Comparison of ENCODE assay signal across 9 cellular contexts in the genomic region with DNA sequence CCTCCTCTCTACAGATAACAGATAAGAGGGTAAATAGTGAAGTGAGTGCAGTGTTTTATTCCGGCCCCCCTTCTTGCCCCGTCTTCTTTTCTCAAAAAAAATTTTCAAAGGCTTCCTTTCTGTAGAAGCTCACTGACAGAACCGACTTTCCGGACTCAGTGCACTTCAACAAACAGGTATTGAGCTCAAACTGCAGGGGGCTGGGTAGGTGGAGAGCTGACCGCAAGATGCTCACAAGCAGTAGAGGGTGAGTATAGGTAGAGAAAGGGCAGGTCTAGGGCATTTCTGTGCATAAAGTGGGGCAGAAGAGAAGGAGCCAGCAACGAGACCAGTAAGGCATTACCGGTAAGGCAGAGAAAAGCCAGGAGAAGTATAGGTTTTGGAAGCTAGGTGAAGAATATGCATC.
DNase-seq lines count a peak whose midpoint lies in the region; ATAC-seq and TF ChIP-seq lines count a peak whose summit lies in the region.
"Had no signal": no experiment of that assay in that cellular context is flagged by ENCODE, and none has a peak within 500 bp of the region (broad histone marks: within the 10 kb centered on the region; RNA-seq: fewer than 3 reads in every experiment).

No MANE protein-coding gene starts in this region.

- H3K27me3 Mint-ChIP-seq in CD4-positive, alpha-beta memory T cell = no peaks in the 10 kb centered on the region
- no peaks in the 10 kb centered on the region for H3K27me3 Mint-ChIP-seq in naive thymus-derived CD4-positive, alpha-beta T cell
- peaks cover 7% of the 10 kb centered on the region for H3K27me3 Mint-ChIP-seq in endothelial cell (ENCODE audit: unreplicated experiment)

- H3K4me3 Mint-ChIP-seq in CD4-positive, alpha-beta memory T cell = peak overlapping the region; percentile 85 to 97 (median 92)
- H3K4me3 Mint-ChIP-seq in naive thymus-derived CD4-positive, alpha-beta T cell = peak overlapping the region; percentile 88 to 97 (median 93)
- H3K4me3 Mint-ChIP-seq in endothelial cell (ENCODE audit: unreplicated experiment) = no peak overlapping the region

- H3K36me3 Mint-ChIP-seq in CD4-positive, alpha-beta memory T cell = peaks cover 29 to 34% of the 10 kb centered on the region in 2 donors
- H3K36me3 Mint-ChIP-seq in naive thymus-derived CD4-positive, alpha-beta T cell = peaks cover 8 to 54% (median 35%) of the 10 kb centered on the region in 5 donors
- H3K36me3 Mint-ChIP-seq in endothelial cell (ENCODE audit: low read depth, unreplicated experiment) = peaks cover 29% of the 10 kb centered on the region

- peaks cover 84% of the 10 kb centered on the region for H3K4me1 ChIP-seq in CD4-positive, alpha-beta memory T cell (ENCODE audit: insufficient read depth, low read length)
- peaks cover 39 to 62% of the 10 kb centered on the region in 2 donors for H3K4me1 ChIP-seq in naive thymus-derived CD4-positive, alpha-beta T cell (ENCODE audit: control insufficient read depth in 2 of 2, insufficient read depth in 2 of 2, low read length in 2 of 2)
- H3K4me1 ChIP-seq: adrenal gland had no signal

- peaks cover 57 to 84% (median 69%) of the 10 kb centered on the region in 4 donors for H3K4me1 Mint-ChIP-seq in CD4-positive, alpha-beta memory T cell
- peaks cover 47 to 75% (median 68%) of the 10 kb centered on the region in 7 donors for H3K4me1 Mint-ChIP-seq in naive thymus-derived CD4-positive, alpha-beta T cell
- peaks cover 17% of the 10 kb centered on the region for H3K4me1 Mint-ChIP-seq in endothelial cell (ENCODE audit: unreplicated experiment)

- DNase-seq in CD4-positive, alpha-beta memory T cell = peak; percentile 83 to 94 (median 87)
- peak; percentile 70 for DNase-seq in activated CD8-positive, alpha-beta memory T cell treated with anti-CD3 and anti-CD28 coated beads, Interleukin-2, amount 50 U/mL, for 4 hours
- DNase-seq in naive thymus-derived CD4-positive, alpha-beta T cell = peak in 8 of 9 donors; percentile 41 to 91 (median 90)
- DNase-seq in NCI-H1436 (lab: John Stamatoyannopoulos, UW) (no peak), NCI-H524 treated with DMSO at 0.1 percent for 48 hours (lab: John Stamatoyannopoulos, UW) (no peak), SKM-1 (lab: John Stamatoyannopoulos, UW; ENCODE audit: unreplicated experiment) (no peak), endothelial cell (ENCODE audit: low spot score) (no peak)
- DNase-seq: adrenal gland had no signal

- intact Hi-C loops in CD4-positive, alpha-beta memory T cell (cut with micrococcal nuclease) = loop anchor here (1.0 to 5.0 kb wide), 8 partner anchors 14 to 1090 kb away; a partner anchor contains a TSS
- intact Hi-C loops in naive thymus-derived CD4-positive, alpha-beta T cell (cut with micrococcal nuclease) = loop anchor here (1.0 to 10.0 kb wide), 14 partner anchors 14 to 1090 kb away; a partner anchor contains a TSS

- CTCF ChIA-PET in CD4-positive, alpha-beta memory T cell (lab: Charles Lee; ENCODE audit: partially characterized antibody) = interaction anchor here (0.6 to 3.3 kb wide), 27 partner anchors 11 to 178 kb away, joined by 3 to 20 read pairs (median 4); a partner anchor contains a TSS
- CTCF ChIA-PET in naive thymus-derived CD4-positive, alpha-beta T cell (lab: Charles Lee) = interaction anchor here (0.7 to 1.8 kb wide), 14 partner anchors 11 to 413 kb away, joined by 3 to 13 read pairs (median 4); no protein-coding TSS in a partner anchor

- peak overlapping the region; percentile 10 to 58 for H3K4me3 ChIP-seq in CD4-positive, alpha-beta memory T cell (ENCODE audit: low read length in 2 of 2)
- peak overlapping the region; percentile 56 for H3K4me3 ChIP-seq in naive thymus-derived CD4-positive, alpha-beta T cell (ENCODE audit: low read length)
- H3K4me3 ChIP-seq: adrenal gland had no signal

- H3K27me3 ChIP-seq in CD4-positive, alpha-beta memory T cell (ENCODE audit: insufficient read depth, low read length) = no peaks in the 10 kb centered on the region
- H3K27me3 ChIP-seq in naive thymus-derived CD4-positive, alpha-beta T cell (ENCODE audit: control insufficient read depth in 2 of 2, insufficient read depth in 2 of 2, low read length in 2 of 2) = no peaks in the 10 kb centered on the region
- H3K27me3 ChIP-seq: adrenal gland had no signal

- H3K36me3 ChIP-seq in CD4-positive, alpha-beta memory T cell (ENCODE audit: insufficient read depth, low read length) = no peaks in the 10 kb centered on the region
- H3K36me3 ChIP-seq in naive thymus-derived CD4-positive, alpha-beta T cell (ENCODE audit: control insufficient read depth in 2 of 3, insufficient read depth in 3 of 3, low read length in 3 of 3) = peaks cover 0 to 4% (median 0%) of the 10 kb centered on the region in 3 experiments
- H3K36me3 ChIP-seq: adrenal gland had no signal

- H3K27ac ChIP-seq in CD4-positive, alpha-beta memory T cell (ENCODE audit: low read depth, low read length) = peak overlapping the region; percentile 48
- peak overlapping the region; percentile 78 for H3K27ac ChIP-seq in naive thymus-derived CD4-positive, alpha-beta T cell (ENCODE audit: low read depth, low read length)
- H3K27ac ChIP-seq: adrenal gland had no signal

- H3K9me3 ChIP-seq in CD4-positive, alpha-beta memory T cell (ENCODE audit: control insufficient read depth in 1 of 2, low read length in 2 of 2) = no peaks in the 10 kb centered on the region
- no peaks in the 10 kb centered on the region for H3K9me3 ChIP-seq in naive thymus-derived CD4-positive, alpha-beta T cell (ENCODE audit: control insufficient read depth in 2 of 3, low read length in 3 of 3)
- H3K9me3 ChIP-seq: adrenal gland had no signal

- peak overlapping the region; percentile 86 to 98 (median 94) for H3K27ac Mint-ChIP-seq in CD4-positive, alpha-beta memory T cell
- H3K27ac Mint-ChIP-seq in naive thymus-derived CD4-positive, alpha-beta T cell = peak overlapping the region; percentile 83 to 97 (median 96)
- no peak overlapping the region for H3K27ac Mint-ChIP-seq in endothelial cell (ENCODE audit: unreplicated experiment)

- no peak for TF ChIP-seq CTCF in endothelial cell (IDR thresholded peaks at IDR 0.05; ENCODE audit: unreplicated experiment)

- ATAC-seq in HG03025 (IDR thresholded peaks at IDR 0.05; ENCODE audit: low FRiP score, unreplicated experiment) = peak; percentile 27
- ATAC-seq in naive thymus-derived CD4-positive, alpha-beta T cell = peak; percentile 87

- POLR2A ChIA-PET in CD4-positive, alpha-beta memory T cell (lab: Charles Lee; ENCODE audit: partially characterized antibody) = interaction anchor here (0.7 to 9.8 kb wide), 35 partner anchors 8 to 1090 kb away, joined by 3 to 176 read pairs (median 5); a partner anchor contains a TSS
- POLR2A ChIA-PET in naive thymus-derived CD4-positive, alpha-beta T cell (lab: Charles Lee) = interaction anchor here (0.6 to 9.3 kb wide), 33 partner anchors 8 to 1090 kb away, joined by 3 to 226 read pairs (median 6); a partner anchor contains a TSS

- H3K9me3 Mint-ChIP-seq in CD4-positive, alpha-beta memory T cell = peaks cover 0 to 6% (median 0%) of the 10 kb centered on the region in 8 donors
- peaks cover 0 to 12% (median 5%) of the 10 kb centered on the region in 11 donors for H3K9me3 Mint-ChIP-seq in naive thymus-derived CD4-positive, alpha-beta T cell
- H3K9me3 Mint-ChIP-seq in endothelial cell (ENCODE audit: unreplicated experiment) = no peaks in the 10 kb centered on the region

Comparison
In these comparisons a context has a peak if more than half of its experiments do, and no peak if none do; other contexts are left out.
1. DNase-seq: peak in CD4-positive, alpha-beta memory T cell (5 of 5), activated CD8-positive, alpha-beta memory T cell treated with anti-CD3 and anti-CD28 coated beads, Interleukin-2, amount 50 U/mL, for 4 hours (single experiment) and naive thymus-derived CD4-positive, alpha-beta T cell (8 of 9); none in NCI-H1436 (single experiment), NCI-H524 treated with DMSO at 0.1 percent for 48 hours (single experiment), SKM-1 (single experiment) and endothelial cell (single experiment).